ENCODE assay signal across 25 cellular contexts in the genomic region with DNA sequence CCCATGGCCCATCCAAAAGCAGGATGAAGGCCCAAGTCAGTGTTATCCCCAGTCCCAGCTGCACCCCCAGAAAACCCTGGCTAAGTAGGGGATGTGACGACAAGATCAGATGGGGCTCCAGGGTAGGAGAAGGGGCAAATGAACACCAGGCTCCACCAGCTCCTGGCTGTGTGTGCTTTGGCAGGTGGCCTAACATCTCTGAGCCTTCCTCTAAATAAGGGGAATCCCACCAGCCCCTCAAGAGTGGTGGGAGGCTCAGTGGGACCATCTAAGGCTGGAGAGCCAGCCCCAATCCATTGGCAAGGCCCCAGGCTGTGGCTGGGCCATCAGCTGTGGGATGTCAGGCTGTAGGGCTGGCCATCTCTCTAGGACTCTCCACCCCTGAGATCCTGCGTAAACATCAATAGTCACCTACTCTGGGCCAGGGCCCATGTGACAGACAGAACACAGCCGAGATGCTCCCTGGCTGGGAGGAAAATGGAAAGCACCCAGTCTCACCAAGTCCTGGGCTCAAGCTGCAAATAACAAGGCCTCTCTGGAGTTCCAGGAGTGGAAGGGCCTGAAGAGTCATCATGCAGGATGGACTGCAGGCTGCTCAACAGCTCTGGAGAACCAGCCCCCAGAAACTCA. TPM values are rescaled to one million over a fixed set of nuclear protein-coding genes. Genes with fewer than 3 reads are reported as not detected.
DNase-seq lines count a peak whose midpoint lies in the region; ATAC-seq, FAIRE-seq and TF ChIP-seq lines count a peak whose summit lies in the region.
"Had no signal": no experiment of that assay in that cellular context is flagged by ENCODE, and none has a peak within 500 bp of the region (broad histone marks: within the 10 kb centered on the region; RNA-seq: fewer than 3 reads in every experiment).

No MANE protein-coding gene starts in this region.

- H3K23ac ChIP-seq in mesendoderm (ENCODE audit: low read length), result no peak overlapping the region

- peak overlapping the region in 1 of 2 experiments; percentile 64; a peak in 1 of 4 replicates for H3K9ac ChIP-seq in K562 (ENCODE audit: insufficient read depth in 1 of 2, low read depth in 2 of 2, low read length in 2 of 2)
- no peak overlapping the region for H3K9ac ChIP-seq in mesendoderm (ENCODE audit: low read length)

- POLR2A ChIA-PET in HEK293 (lab: Yijun Ruan, JAX) (no interaction called here), K562 (lab: Yijun Ruan, JAX) (interaction anchor here (0.7 kb wide), 1 partner anchor 9 kb away, joined by 3 read pairs; no protein-coding TSS in a partner anchor)

- H3K56ac ChIP-seq in mesendoderm (ENCODE audit: low read length), result peak overlapping the region; percentile 0

- H2AK5ac ChIP-seq in mesendoderm (ENCODE audit: low read length), result no peak overlapping the region

- no peak overlapping the region for H2BK120ac ChIP-seq in mesendoderm (ENCODE audit: low read depth, low read length)

- peaks cover 5% of the 10 kb centered on the region for H3K79me1 ChIP-seq in mesendoderm (ENCODE audit: low read length)

- CTCF ChIA-PET in HEK293 (lab: Yijun Ruan, JAX), result interaction anchor here (0.6 to 1.8 kb wide), 5 partner anchors 10 to 182 kb away, joined by 3 to 5 read pairs (median 4); no protein-coding TSS in a partner anchor
- CTCF ChIA-PET in K562 (lab: Yijun Ruan, JAX; ENCODE audit: low intra/inter-chr PET ratio), result no interaction called here

- H2AFZ ChIP-seq in K562 (ENCODE audit: low read depth, low read length), result no peak overlapping the region

- H3K27ac ChIP-seq in HEK293 (ENCODE audit: extremely low read depth, low read depth, low read length) (no peak overlapping the region), K562 (ENCODE audit: extremely low read depth, low read depth, low read length) (peak overlapping the region; percentile 37; the same call in 2 of the 3 replicates), mesendoderm (ENCODE audit: low read depth, low read length) (no peak overlapping the region), tibial artery (peak overlapping the region; percentile 2 to 50)
- H3K27ac ChIP-seq: foreskin keratinocyte, psoas muscle had no signal

- peaks cover 15% of the 10 kb centered on the region for H4K20me1 ChIP-seq in K562 (replicated peaks; ENCODE audit: control insufficient read depth, insufficient read depth, low read length)

- no peak for FAIRE-seq in K562 (lab: Jason Lieb, UNC)
- FAIRE-seq: GM12878, keratinocyte had no signal

- H3K79me2 ChIP-seq in K562 (ENCODE audit: control insufficient read depth, insufficient read depth, low read length), result peaks cover 11% of the 10 kb centered on the region
- H3K79me2 ChIP-seq in mesendoderm (ENCODE audit: control insufficient read depth, insufficient read depth, low read length), result no peaks in the 10 kb centered on the region

- no peaks in the 10 kb centered on the region for H3K4me1 ChIP-seq in HEK293 (ENCODE audit: control insufficient read depth, insufficient read depth, low read length)
- peaks cover 51 to 57% of the 10 kb centered on the region in 2 experiments for H3K4me1 ChIP-seq in K562 (replicated peaks in 1 of 2; ENCODE audit: control insufficient read depth in 2 of 2, insufficient read depth in 2 of 2, low read length in 2 of 2)
- peaks cover 17% of the 10 kb centered on the region for H3K4me1 ChIP-seq in mesendoderm (ENCODE audit: control insufficient read depth, low read depth, low read length)
- peaks cover 0 to 69% (median 33%) of the 10 kb centered on the region in 4 donors for H3K4me1 ChIP-seq in tibial artery
- H3K4me1 ChIP-seq: foreskin keratinocyte, psoas muscle had no signal

- in situ Hi-C loops in K562 (cut with MboI), result no loop called here

- H3K9me3 ChIP-seq in HEK293 (ENCODE audit: control insufficient read depth, insufficient read depth, low read depth, low read length) (no peaks in the 10 kb centered on the region), K562 (replicated peaks; ENCODE audit: control insufficient read depth, insufficient read depth, low read depth, low read length) (no peaks in the 10 kb centered on the region), tibial artery (no peaks in the 10 kb centered on the region)
- H3K9me3 ChIP-seq: psoas muscle, SJSA1 had no signal

- H2BK5ac ChIP-seq in mesendoderm (ENCODE audit: low read length), result no peak overlapping the region

- ATAC-seq in K562, result no peak
- ATAC-seq: foreskin keratinocyte, GM12878, psoas muscle, T-helper 17 cell, WTC11 had no signal

- intact Hi-C loops in K562 (cut with micrococcal nuclease), result no loop called here
- intact Hi-C loops in tibial artery (cut with DNase I; ENCODE audit: low total_unique reads), result no loop called here

- peaks cover 8% of the 10 kb centered on the region for H3K9me1 ChIP-seq in K562 (ENCODE audit: control insufficient read depth, insufficient read depth, low read length)

- TF ChIP-seq RAD21 in K562 (CRISPR knock-in tag; conservative IDR thresholded peaks at IDR 0.05 in 1 of 2, IDR thresholded peaks at IDR 0.05 in 1 of 2), result no peak

- no peak overlapping the region for H3K18ac ChIP-seq in mesendoderm (ENCODE audit: low read length)

- TF ChIP-seq EP300 in K562 (IDR thresholded peaks at IDR 0.05; ENCODE audit: low read length), result no peak

- H4K8ac ChIP-seq in mesendoderm (ENCODE audit: low read depth, low read length), result no peak overlapping the region

- no TSS peak for BruUV-seq in K562 (replicated peaks; lab: Mats Ljungman, UMichigan)

- no peak overlapping the region for H3K4me3 ChIP-seq in HEK293 (ENCODE audit: low read depth, low read length)
- no peak overlapping the region for H3K4me3 ChIP-seq in K562
- H3K4me3 ChIP-seq in mesendoderm (ENCODE audit: low read length), result no peak overlapping the region
- H3K4me3 ChIP-seq in tibial artery, result no peak overlapping the region
- H3K4me3 ChIP-seq: GM12878, psoas muscle, SJSA1 had no signal

- no peak overlapping the region for H4K5ac ChIP-seq in mesendoderm (ENCODE audit: low read length)

- TF ChIP-seq CTCF in HEK293 (tag by site-specific recombination; IDR thresholded peaks at IDR 0.05), result no peak
- no peak for TF ChIP-seq CTCF in K562 (IDR thresholded peaks at IDR 0.05 in 2 of 3, conservative IDR thresholded peaks at IDR 0.05 in 1 of 3; ENCODE audit: insufficient read depth in 2 of 3, low read depth in 1 of 3, low read length in 3 of 3)
- no peak for TF ChIP-seq CTCF in tibial artery (IDR thresholded peaks at IDR 0.05)

- DNase-seq in K562 (ENCODE audit: extremely low read depth in 1 of 4, low spot score in 3 of 4), result no peak
- no peak for DNase-seq in mesendoderm
- DNase-seq in tibial artery, result no peak
- DNase-seq in erythroblast (lab: John Stamatoyannopoulos, UW), result no peak
- DNase-seq in activated CD4-positive, CD25-positive, alpha-beta regulatory T cell treated with anti-CD3 and anti-CD28 coated beads, Interleukin-2, amount 50 U/mL, for 72 hours, result no peak
- no peak for DNase-seq in AG08395 (ENCODE audit: low spot score)
- DNase-seq: activated CD4-positive, alpha-beta T cell treated with anti-CD3 and anti-CD28 coated beads, Interleukin-2, amount 50 U/mL, for 48 hours; activated gamma-delta T cell; CD8-positive, alpha-beta memory T cell; foreskin keratinocyte; H9; hypothalamus; Karpas-422; NCI-H1048; NCI-H187 treated with DMSO at 0.1 percent for 48 hours; NCI-H2227 treated with DMSO at 0.1 percent for 48 hours; NCI-H82; OCI-M1; psoas muscle; T-helper 17 cell had no signal

- WGBS in K562 (ENCODE audit: insufficient coverage, low coverage, missing lambda C conversion rate), result 76% methylated on average over 3 of the region's 3 CpGs
- WGBS in mesendoderm (ENCODE audit: extremely low coverage, insufficient coverage, low lambda C conversion rate), result no CpG with 5 or more reads among the region's 3 CpGs

- H3K36me3 ChIP-seq in HEK293 (ENCODE audit: control insufficient read depth in 2 of 2, insufficient read depth in 1 of 2, low read length in 2 of 2) (no peaks in the 10 kb centered on the region), K562 (ENCODE audit: control insufficient read depth, insufficient read depth, low read length) (no peaks in the 10 kb centered on the region), mesendoderm (ENCODE audit: control insufficient read depth, insufficient read depth, low read length) (no peaks in the 10 kb centered on the region), tibial artery (no peaks in the 10 kb centered on the region)

- no peak overlapping the region for H3K4ac ChIP-seq in mesendoderm (ENCODE audit: low read depth, low read length)

- H2BK15ac ChIP-seq in mesendoderm (replicated peaks; ENCODE audit: low read depth), result no peak overlapping the region

- H3K4me2 ChIP-seq in K562 (ENCODE audit: insufficient read depth, low read length), result no peak overlapping the region
- H3K4me2 ChIP-seq in mesendoderm (ENCODE audit: low read length), result no peak overlapping the region

- no peak for TF ChIP-seq POLR2A in K562 (conservative IDR thresholded peaks at IDR 0.05)
- TF ChIP-seq POLR2A in erythroblast (IDR thresholded peaks at IDR 0.05; ENCODE audit: low read length), result no peak

- H3K27me3 ChIP-seq in K562 (ENCODE audit: control insufficient read depth in 2 of 2, insufficient read depth in 2 of 2, low read length in 2 of 2), result no peaks in the 10 kb centered on the region
- H3K27me3 ChIP-seq in mesendoderm (ENCODE audit: insufficient read depth, low read length, poor library complexity), result no peaks in the 10 kb centered on the region
- H3K27me3 ChIP-seq in tibial artery, result no peaks in the 10 kb centered on the region
- H3K27me3 ChIP-seq: SJSA1 had no signal

TF ChIP-seq in HEK293, 187 proteins besides CTCF, POLR2A, EP300 and RAD21 (continues in another document):
- TF ChIP-seq KLF10 (tag by site-specific recombination; IDR thresholded peaks at IDR 0.05), result no peak

TF ChIP-seq in K562, 482 proteins besides CTCF, POLR2A, EP300 and RAD21 (continues in another document):
- TF ChIP-seq KDM1A (IDR thresholded peaks at IDR 0.05), result peak in 1 of 2 experiments; percentile 64; a peak in 2 of 4 replicates

RNA-seq across cellular contexts. Expression of a gene that starts 7.5 kb away (rescaled TPM):
- total RNA-seq in K562 (2011; cell fraction: chromatin; rRNA removed; ENCODE audit: low replicate concordance), result 13.1 and 24.6 TPM in 2 replicates
- total RNA-seq in K562 (2011; cell fraction: nucleolus; rRNA removed), result 24.0 and 32.2 TPM in 2 replicates
- 29.8 and 31.2 TPM in 2 replicates for total RNA-seq in K562 (2011; cell fraction: nucleoplasm; rRNA removed)
- total RNA-seq in K562 (2014; rRNA removed) (12.1 and 20.7 TPM in 2 replicates), K562 (2014; rRNA removed; fragmentation: Illumina TruSeq; extraction: Trizol) (8.6 and 9.0 TPM in 2 replicates), K562 (2015; rRNA removed; fragmentation: Illumina TruSeq; extraction: Trizol) (17.6 and 18.3 TPM in 2 replicates), K562 (2021) (39.4 and 44.1 TPM in 2 replicates)
- polyA plus RNA-seq in K562 (2011; rRNA removed) (6.5 and 8.9 TPM in 2 replicates), K562 (2014; fragmentation: Illumina TruSeq; extraction: Trizol) (30.5 and 39.3 TPM in 2 replicates), K562 (2014; fragmentation: Nextera tagmentation; extraction: Ambion mirVana) (under 1 TPM; 0.38 to 0.56 TPM), K562 (2014; rRNA removed) (20.4 and 24.5 TPM in 2 replicates)
- polyA plus RNA-seq in K562 (2011; cell fraction: cytosol; rRNA removed), result 8.4 and 12.2 TPM in 2 replicates
- polyA plus RNA-seq in K562 (2011; cell fraction: nucleus; rRNA removed), result 15.0 and 19.6 TPM in 2 replicates
- 39.4 and 99.6 TPM in 2 replicates for polyA plus RNA-seq in K562 (2012)
- polyA minus RNA-seq in K562 (2011; rRNA and poly(A)+ RNA removed), result 4.6 and 6.4 TPM in 2 replicates
- polyA minus RNA-seq in K562 (2011; cell fraction: cytosol; rRNA and poly(A)+ RNA removed), result 12.1 and 19.4 TPM in 2 replicates
- 3.4 and 3.8 TPM in 2 replicates for polyA minus RNA-seq in K562 (2011; cell fraction: nucleus; rRNA and poly(A)+ RNA removed)
- 18.5 TPM for polyA plus RNA-seq in mesendoderm (2013, experiment 1 of 2)
- 20.4 TPM for polyA plus RNA-seq in mesendoderm (2013, experiment 2 of 2)
- polyA plus RNA-seq: CD8-positive, alpha-beta memory T cell had no signal

Comparison
In these comparisons a context has a peak if more than half of its experiments do, and no peak if none do; other contexts are left out.
1. H3K27ac ChIP-seq: peak in K562 (single experiment) and tibial artery (2 of 2); none in HEK293 (single experiment) and mesendoderm (single experiment).